32 cellular contexts compared by ENCODE assay signal in the genomic region with DNA sequence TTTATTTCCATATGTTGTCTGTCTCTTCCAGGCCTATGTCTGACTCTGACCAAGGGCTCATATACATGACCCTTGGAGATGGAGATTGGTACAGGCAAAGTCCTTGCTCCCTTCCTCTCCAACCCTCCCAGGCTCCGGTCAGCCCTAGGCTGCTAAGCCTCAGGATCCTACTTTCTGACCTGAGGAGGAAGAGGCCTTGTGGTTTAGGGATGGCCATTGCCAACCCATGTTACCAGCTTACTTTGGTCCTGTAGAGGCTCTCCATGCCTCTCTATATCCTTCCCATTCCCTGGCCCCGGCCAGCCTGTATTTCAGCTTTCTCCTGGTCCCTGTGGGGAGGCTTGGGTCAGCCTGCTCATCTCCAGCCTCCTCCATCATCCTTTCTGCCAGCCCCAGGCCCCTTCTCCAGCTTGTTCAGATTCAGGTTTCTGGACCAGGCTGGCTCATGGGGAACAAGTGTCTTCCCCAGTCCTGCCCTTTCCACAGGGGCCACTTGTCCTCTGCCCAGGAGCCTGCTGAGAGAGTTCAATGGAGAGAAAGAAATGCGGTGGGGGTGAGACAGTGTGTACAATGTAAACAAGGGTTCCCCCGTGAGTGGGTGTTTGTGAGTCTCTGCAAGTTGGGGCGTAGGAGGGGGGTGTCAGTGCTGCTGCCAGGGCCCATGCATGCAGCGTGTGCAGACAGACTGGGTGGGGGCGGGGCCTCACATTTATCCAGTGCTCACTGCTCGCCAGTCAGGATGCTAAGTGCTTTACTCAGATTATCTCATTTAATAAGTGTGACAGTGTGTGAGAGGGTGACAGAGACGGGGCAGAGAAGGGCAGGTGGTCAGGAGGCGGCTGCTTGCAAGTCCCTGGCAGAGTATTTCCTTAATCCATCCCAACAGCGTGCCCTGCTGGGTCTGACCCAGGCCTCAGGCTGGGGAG. TPM values are rescaled to one million over a fixed set of nuclear protein-coding genes. Genes with fewer than 3 reads are reported as not detected.
DNase-seq lines count a peak whose midpoint lies in the region; ATAC-seq and TF ChIP-seq lines count a peak whose summit lies in the region.
"Had no signal": no experiment of that assay in that cellular context is flagged by ENCODE, and none has a peak within 500 bp of the region (broad histone marks: within the 10 kb centered on the region; RNA-seq: fewer than 3 reads in every experiment).

No MANE protein-coding gene starts in this region.

- no peaks in the 10 kb centered on the region for H3K9me3 ChIP-seq in vagina
- H3K9me3 ChIP-seq: A549, ovary, suprapubic skin, uterus had no signal

- H3K36me3 ChIP-seq in vagina, result no peaks in the 10 kb centered on the region
- H3K36me3 ChIP-seq: HAP-1, ovary, SJSA1, suprapubic skin, uterus had no signal

- H3K27ac Mint-ChIP-seq in nephron progenitor cell, result peak overlapping the region; percentile 6
- H3K27ac Mint-ChIP-seq: activated naive CD8-positive, alpha-beta T cell treated with anti-CD3 and anti-CD28 coated beads, Interleukin-2, amount 50 U/mL, for 24 hours; CD4-positive, CD25-positive, alpha-beta regulatory T cell; natural killer cell treated with Interleukin-12 subunit alpha and Interleukin-12 subunit beta and Interleukin-15 and Interleukin-18, amount 100 ng/mL, for 72 hours had no signal

- no peaks in the 10 kb centered on the region for H3K27me3 ChIP-seq in vagina
- H3K27me3 ChIP-seq: ovary, SJSA1, suprapubic skin, uterus had no signal

- intact Hi-C loops in left cardiac atrium (cut with DNase I), result no loop called here
- intact Hi-C loops in Right ventricle myocardium inferior (cut with DNase I), result no loop called here
- intact Hi-C loops in vagina (cut with DNase I), result no loop called here

- H3K27ac ChIP-seq in vagina, result no peak overlapping the region
- H3K27ac ChIP-seq: A549, ovary, SJSA1, suprapubic skin, uterus, VCaP had no signal

- no peaks in the 10 kb centered on the region for H3K4me1 ChIP-seq in vagina
- H3K4me1 ChIP-seq: A549, suprapubic skin, uterus had no signal

- no peak for TF ChIP-seq POLR2A in vagina (IDR thresholded peaks at IDR 0.05)

- H3K4me3 Mint-ChIP-seq in nephron progenitor cell, result no peak overlapping the region
- H3K4me3 Mint-ChIP-seq: activated naive CD8-positive, alpha-beta T cell treated with anti-CD3 and anti-CD28 coated beads, Interleukin-2, amount 50 U/mL, for 24 hours; CD4-positive, CD25-positive, alpha-beta regulatory T cell; central memory CD8-positive, alpha-beta T cell; natural killer cell treated with Interleukin-12 subunit alpha and Interleukin-12 subunit beta and Interleukin-15 and Interleukin-18, amount 100 ng/mL, for 72 hours had no signal

- H3K36me3 Mint-ChIP-seq in nephron progenitor cell (ENCODE audit: low read depth), result no peaks in the 10 kb centered on the region
- H3K36me3 Mint-ChIP-seq: CD4-positive, CD25-positive, alpha-beta regulatory T cell; natural killer cell treated with Interleukin-12 subunit alpha and Interleukin-12 subunit beta and Interleukin-15 and Interleukin-18, amount 100 ng/mL, for 72 hours had no signal

- ATAC-seq in left cardiac atrium (peak; percentile 19 to 83), Right ventricle myocardium inferior (no peak)
- ATAC-seq: activated naive CD8-positive, alpha-beta T cell treated with anti-CD3 and anti-CD28 coated beads, Interleukin-2, amount 50 U/mL, for 24 hours; natural killer cell treated with Interleukin-12 subunit alpha and Interleukin-12 subunit beta and Interleukin-15 and Interleukin-18, amount 100 ng/mL, for 72 hours had no signal

- no peak for DNase-seq in left cardiac atrium
- no peak for DNase-seq in Right ventricle myocardium inferior (ENCODE audit: missing footprints)
- peak; percentile 23 for DNase-seq in SK-N-DZ (ENCODE audit: low spot score)
- no peak for DNase-seq in nephron progenitor cell
- peak; percentile 72 to 91 for DNase-seq in vagina (ENCODE audit: extremely low spot score in 2 of 2)
- no peak for DNase-seq in DMS153 (lab: John Stamatoyannopoulos, UW)
- DNase-seq in KBM-7, result no peak
- no peak for DNase-seq in GM13976 (ENCODE audit: low spot score)
- DNase-seq: activated CD4-positive, alpha-beta T cell treated with anti-CD3 and anti-CD28 coated beads for 48 hours; activated naive CD4-positive, alpha-beta T cell; activated naive CD8-positive, alpha-beta T cell treated with anti-CD3 and anti-CD28 coated beads, Interleukin-2, amount 50 U/mL, for 24 hours; CD4-positive, CD25-positive, alpha-beta regulatory T cell; foreskin fibroblast; kidney; MM.1S; NCI-H1105 treated with DMSO at 0.1 percent for 48 hours; NCI-H187 treated with DMSO at 0.1 percent for 48 hours; NCI-H510A treated with DMSO at 0.1 percent for 48 hours; ovary; small intestine; stimulated activated naive CD4-positive, alpha-beta T cell treated with Interleukin-2 at 50 U/mL for 16 hours; T1000; uterus had no signal

- H3K4me3 ChIP-seq in vagina, result no peak overlapping the region
- H3K4me3 ChIP-seq: A549, HAP-1, lung, ovary, SJSA1, suprapubic skin, uterus had no signal

- peaks cover 13% of the 10 kb centered on the region for H3K9me3 Mint-ChIP-seq in nephron progenitor cell
- H3K9me3 Mint-ChIP-seq: activated naive CD8-positive, alpha-beta T cell treated with anti-CD3 and anti-CD28 coated beads, Interleukin-2, amount 50 U/mL, for 24 hours; central memory CD8-positive, alpha-beta T cell; natural killer cell treated with Interleukin-12 subunit alpha and Interleukin-12 subunit beta and Interleukin-15 and Interleukin-18, amount 100 ng/mL, for 72 hours had no signal

- H3K4me1 Mint-ChIP-seq in nephron progenitor cell, result peaks cover 21% of the 10 kb centered on the region
- H3K4me1 Mint-ChIP-seq: CD4-positive, CD25-positive, alpha-beta regulatory T cell; central memory CD8-positive, alpha-beta T cell had no signal

- peaks cover 4% of the 10 kb centered on the region for H3K27me3 Mint-ChIP-seq in nephron progenitor cell (ENCODE audit: low read depth, poor library complexity)

- no peak for TF ChIP-seq CTCF in nephron progenitor cell (IDR thresholded peaks at IDR 0.05)
- no peak for TF ChIP-seq CTCF in vagina (IDR thresholded peaks at IDR 0.05)
- no peak for TF ChIP-seq CTCF in GM13976 (IDR thresholded peaks at IDR 0.05; ENCODE audit: borderline replicate concordance, control extremely low read depth, extremely low read depth, insufficient read depth, missing control alignments)

- in situ Hi-C loops in KBM-7 (cut with MboI; ENCODE audit: low pct_unique_long_range_greater_than_20kb, low sequenced_read_pairs), result loop anchor here (10.0 kb wide), 1 partner anchor 85 kb away; no protein-coding TSS in a partner anchor
- in situ Hi-C loops in GM13976 (cut with MboI; ENCODE audit: low sequenced_read_pairs, unreplicated experiment), result loop anchor here (10.0 kb wide), 1 partner anchor 85 kb away; no protein-coding TSS in a partner anchor

RNA-seq across cellular contexts. Expression of a gene that starts 31.3 kb away (rescaled TPM):
- total RNA-seq in left cardiac atrium, result 1 to 10 TPM; 1.8 to 2.9 TPM
- total RNA-seq in Right ventricle myocardium inferior, result 4.5 TPM
- 4.4 and 4.8 TPM in 2 replicates for polyA plus RNA-seq in SK-N-DZ (2014; cell fraction: cytosol; rRNA removed)
- 0.61 and 2.0 TPM in 2 replicates for polyA plus RNA-seq in SK-N-DZ (2014; cell fraction: nucleus; rRNA removed)
- 1.7 TPM for total RNA-seq in vagina
- total RNA-seq: esophagus mucosa; natural killer cell treated with Interleukin-12 subunit alpha and Interleukin-12 subunit beta and Interleukin-15 and Interleukin-18, amount 100 ng/mL, for 72 hours had no signal
- polyA plus RNA-seq: CD4-positive, CD25-positive, alpha-beta regulatory T cell had no signal

Comparison
In these comparisons a context has a peak if more than half of its experiments do, and no peak if none do; other contexts are left out.
1. DNase-seq: peak in SK-N-DZ (single experiment) and vagina (2 of 2); none in left cardiac atrium (single experiment), Right ventricle myocardium inferior (single experiment), nephron progenitor cell (single experiment), DMS153 (single experiment), KBM-7 (single experiment) and GM13976 (single experiment).